In the genomic region with DNA sequence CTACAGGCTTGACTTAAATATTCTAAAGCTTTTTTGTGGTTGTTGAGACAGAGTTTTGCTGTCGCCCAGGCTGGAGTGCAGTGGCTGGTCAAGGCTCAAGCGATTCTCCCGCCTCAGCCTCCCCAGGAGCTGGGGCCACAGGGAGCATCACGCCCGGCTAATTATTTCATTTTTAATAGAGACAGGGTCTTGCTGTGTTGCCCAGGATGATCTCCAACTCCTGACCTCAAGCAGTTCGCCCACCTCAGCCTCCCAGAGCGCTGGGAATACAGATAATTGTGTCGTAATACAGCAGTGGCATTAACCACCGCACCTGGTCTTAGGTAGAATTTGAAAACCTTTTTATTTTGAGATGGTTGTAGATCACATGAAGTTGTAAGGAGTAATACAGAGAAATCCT, we compare ENCODE assay signal across 9 cellular contexts. TPM values are rescaled to one million over a fixed set of nuclear protein-coding genes. Genes with fewer than 3 reads are reported as not detected.
A peak's percentile ranks its signal among the peaks of the same experiment; 100 is the strongest.
DNase-seq lines count a peak whose midpoint lies in the region; ATAC-seq, FAIRE-seq and TF ChIP-seq lines count a peak whose summit lies in the region.
"Had no signal": no experiment of that assay in that cellular context is flagged by ENCODE, and none has a peak within 500 bp of the region (broad histone marks: within the 10 kb centered on the region; RNA-seq: fewer than 3 reads in every experiment).

No MANE protein-coding gene starts in this region.

- no peak for TF ChIP-seq RAD21 in A549 (conservative IDR thresholded peaks at IDR 0.05 in 1 of 2, IDR thresholded peaks at IDR 0.05 in 1 of 2)

- H3K27ac ChIP-seq in A549: peak overlapping the region; percentile 92 to 98
- H3K27ac ChIP-seq in HUES6 (ENCODE audit: low read depth, low read length): peak overlapping the region; percentile 67; the same call in 1 of the 2 replicates
- H3K27ac ChIP-seq in muscle layer of colon (ENCODE audit: low read depth, low read length): peak overlapping the region; percentile 64

- POLR2A ChIA-PET in A549 (lab: Yijun Ruan, JAX): no interaction called here

- DNase-seq in A549 (ENCODE audit: low read depth in 1 of 2, low spot score in 1 of 2) (no peak), bronchial epithelial cell (ENCODE audit: low read depth) (no peak), NCI-H524 treated with DMSO at 0.1 percent for 48 hours (lab: John Stamatoyannopoulos, UW) (no peak), middle frontal gyrus (ENCODE audit: extremely low spot score, low spot score) (no peak), Ammon's horn (ENCODE audit: low spot score) (no peak)
- DNase-seq: activated CD4-positive, alpha-beta T cell treated with anti-CD3 and anti-CD28 coated beads for 1 hour had no signal

- no peak for TF ChIP-seq EP300 in A549 (IDR thresholded peaks at IDR 0.05)

- peak overlapping the region; percentile 90 for H3K4me2 ChIP-seq in A549

- no peak for TF ChIP-seq POLR2A in A549 (IDR thresholded peaks at IDR 0.05; ENCODE audit: low read length)

- peak overlapping the region; percentile 89 for H3K4me3 ChIP-seq in A549
- peak overlapping the region; percentile 66 for H3K4me3 ChIP-seq in HUES6 (ENCODE audit: low read depth, low read length)
- H3K4me3 ChIP-seq in bronchial epithelial cell (ENCODE audit: low read depth, low read length): peak overlapping the region; percentile 82
- peak overlapping the region in 1 of 2 donors; percentile 78 for H3K4me3 ChIP-seq in muscle layer of colon (ENCODE audit: low read depth in 1 of 2, low read length in 2 of 2)

- H3K4me1 ChIP-seq in A549 (peaks cover 37% of the 10 kb centered on the region), HUES6 (ENCODE audit: control insufficient read depth, insufficient read depth, low read length) (peaks cover 40% of the 10 kb centered on the region), muscle layer of colon (ENCODE audit: insufficient read depth, low read length) (peaks cover 61% of the 10 kb centered on the region)

- no peaks in the 10 kb centered on the region for H3K9me3 ChIP-seq in A549
- H3K9me3 ChIP-seq in HUES6 (ENCODE audit: control insufficient read depth, insufficient read depth, low read depth, low read length): no peaks in the 10 kb centered on the region
- H3K9me3 ChIP-seq in muscle layer of colon (ENCODE audit: low read length): no peaks in the 10 kb centered on the region

- no peaks in the 10 kb centered on the region for H3K27me3 ChIP-seq in HUES6 (ENCODE audit: control insufficient read depth, insufficient read depth, low read length)
- H3K27me3 ChIP-seq in bronchial epithelial cell (ENCODE audit: control insufficient read depth, insufficient read depth, low read length): no peaks in the 10 kb centered on the region
- H3K27me3 ChIP-seq in muscle layer of colon (ENCODE audit: control insufficient read depth in 1 of 2, insufficient read depth in 2 of 2, low read length in 2 of 2): no peaks in the 10 kb centered on the region

- CTCF ChIA-PET in A549 (lab: Yijun Ruan, JAX): no interaction called here

- H3K36me3 ChIP-seq in HUES6 (ENCODE audit: control insufficient read depth, insufficient read depth, low read length) (peaks cover 20% of the 10 kb centered on the region), bronchial epithelial cell (ENCODE audit: control insufficient read depth, insufficient read depth, low read length) (peaks cover 12% of the 10 kb centered on the region), muscle layer of colon (ENCODE audit: insufficient read depth, low read length) (peaks cover 8% of the 10 kb centered on the region)

- no peak for TF ChIP-seq CTCF in A549 (IDR thresholded peaks at IDR 0.05)
- TF ChIP-seq CTCF in bronchial epithelial cell (IDR thresholded peaks at IDR 0.05; ENCODE audit: insufficient read depth, low read length, severe bottlenecking): no peak

- no peak for ATAC-seq in A549
- ATAC-seq in HG02885 (IDR thresholded peaks at IDR 0.05; ENCODE audit: poor library complexity, unreplicated experiment): no peak

- no peak for FAIRE-seq in A549 (lab: Jason Lieb, UNC)
- no peak for FAIRE-seq in bronchial epithelial cell (lab: Jason Lieb, UNC)

- H3K9ac ChIP-seq in HUES6 (ENCODE audit: low read length): peak overlapping the region; percentile 84
- peak overlapping the region; percentile 85 for H3K9ac ChIP-seq in muscle layer of colon (ENCODE audit: low read length)

- WGBS in A549 (ENCODE audit: missing lambda C conversion rate): 53% methylated on average over 9 of the region's 9 CpGs

TF ChIP-seq in A549, 52 proteins besides CTCF, POLR2A, EP300 and RAD21:
- TF ChIP-seq NFE2L2 (conservative IDR thresholded peaks at IDR 0.05; ENCODE audit: low read length) (no peak), ZFP36 (IDR thresholded peaks at IDR 0.05; ENCODE audit: borderline replicate concordance, partially characterized antibody) (no peak), JUN (IDR thresholded peaks at IDR 0.05) (no peak), RARB (CRISPR knock-in tag; IDR thresholded peaks at IDR 0.05) (no peak), SREBF2 (IDR thresholded peaks at IDR 0.05) (no peak), HOXB13 (CRISPR knock-in tag; IDR thresholded peaks at IDR 0.05; ENCODE audit: low read depth) (no peak), HOXA7 (CRISPR knock-in tag; IDR thresholded peaks at IDR 0.05) (no peak), ZNF302 (CRISPR knock-in tag; IDR thresholded peaks at IDR 0.05) (no peak)
- TF ChIP-seq, protein P1, sequence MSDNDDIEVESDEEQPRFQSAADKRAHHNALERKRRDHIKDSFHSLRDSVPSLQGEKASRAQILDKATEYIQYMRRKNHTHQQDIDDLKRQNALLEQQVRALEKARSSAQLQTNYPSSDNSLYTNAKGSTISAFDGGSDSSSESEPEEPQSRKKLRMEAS (IDR thresholded peaks at IDR 0.05): no peak
- TF ChIP-seq, protein P2, sequence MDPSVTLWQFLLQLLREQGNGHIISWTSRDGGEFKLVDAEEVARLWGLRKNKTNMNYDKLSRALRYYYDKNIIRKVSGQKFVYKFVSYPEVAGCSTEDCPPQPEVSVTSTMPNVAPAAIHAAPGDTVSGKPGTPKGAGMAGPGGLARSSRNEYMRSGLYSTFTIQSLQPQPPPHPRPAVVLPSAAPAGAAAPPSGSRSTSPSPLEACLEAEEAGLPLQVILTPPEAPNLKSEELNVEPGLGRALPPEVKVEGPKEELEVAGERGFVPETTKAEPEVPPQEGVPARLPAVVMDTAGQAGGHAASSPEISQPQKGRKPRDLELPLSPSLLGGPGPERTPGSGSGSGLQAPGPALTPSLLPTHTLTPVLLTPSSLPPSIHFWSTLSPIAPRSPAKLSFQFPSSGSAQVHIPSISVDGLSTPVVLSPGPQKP (IDR thresholded peaks at IDR 0.05; ENCODE audit: low read depth, low read length): no peak
- TF ChIP-seq, protein P3, sequence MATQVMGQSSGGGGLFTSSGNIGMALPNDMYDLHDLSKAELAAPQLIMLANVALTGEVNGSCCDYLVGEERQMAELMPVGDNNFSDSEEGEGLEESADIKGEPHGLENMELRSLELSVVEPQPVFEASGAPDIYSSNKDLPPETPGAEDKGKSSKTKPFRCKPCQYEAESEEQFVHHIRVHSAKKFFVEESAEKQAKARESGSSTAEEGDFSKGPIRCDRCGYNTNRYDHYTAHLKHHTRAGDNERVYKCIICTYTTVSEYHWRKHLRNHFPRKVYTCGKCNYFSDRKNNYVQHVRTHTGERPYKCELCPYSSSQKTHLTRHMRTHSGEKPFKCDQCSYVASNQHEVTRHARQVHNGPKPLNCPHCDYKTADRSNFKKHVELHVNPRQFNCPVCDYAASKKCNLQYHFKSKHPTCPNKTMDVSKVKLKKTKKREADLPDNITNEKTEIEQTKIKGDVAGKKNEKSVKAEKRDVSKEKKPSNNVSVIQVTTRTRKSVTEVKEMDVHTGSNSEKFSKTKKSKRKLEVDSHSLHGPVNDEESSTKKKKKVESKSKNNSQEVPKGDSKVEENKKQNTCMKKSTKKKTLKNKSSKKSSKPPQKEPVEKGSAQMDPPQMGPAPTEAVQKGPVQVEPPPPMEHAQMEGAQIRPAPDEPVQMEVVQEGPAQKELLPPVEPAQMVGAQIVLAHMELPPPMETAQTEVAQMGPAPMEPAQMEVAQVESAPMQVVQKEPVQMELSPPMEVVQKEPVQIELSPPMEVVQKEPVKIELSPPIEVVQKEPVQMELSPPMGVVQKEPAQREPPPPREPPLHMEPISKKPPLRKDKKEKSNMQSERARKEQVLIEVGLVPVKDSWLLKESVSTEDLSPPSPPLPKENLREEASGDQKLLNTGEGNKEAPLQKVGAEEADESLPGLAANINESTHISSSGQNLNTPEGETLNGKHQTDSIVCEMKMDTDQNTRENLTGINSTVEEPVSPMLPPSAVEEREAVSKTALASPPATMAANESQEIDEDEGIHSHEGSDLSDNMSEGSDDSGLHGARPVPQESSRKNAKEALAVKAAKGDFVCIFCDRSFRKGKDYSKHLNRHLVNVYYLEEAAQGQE (IDR thresholded peaks at IDR 0.05): no peak

RNA-seq across cellular contexts. Expression of a gene that starts 1.5 kb away (rescaled TPM):
- polyA plus RNA-seq in A549 (2011; rRNA removed): 8.4 and 9.5 TPM in 2 replicates
- 7.5 and 8.0 TPM in 2 replicates for polyA plus RNA-seq in A549 (2012; cell fraction: cytosol; rRNA removed)
- polyA plus RNA-seq in A549 (2012; cell fraction: nucleus; rRNA removed): 23.5 and 28.6 TPM in 2 replicates
- polyA plus RNA-seq in A549 (2017; fragmentation: RNase III; extraction: RNeasy Plus Mini Kit Qiagen cat#74134 plus additional on column Dnase treatment): 7.8 to 8.6 TPM (median 8.3 TPM) in 3 replicates
- 4.6 and 6.6 TPM in 2 replicates for polyA minus RNA-seq in A549 (2011; rRNA and poly(A)+ RNA removed)
- 14.2 and 16.3 TPM in 2 replicates for total RNA-seq in bronchial epithelial cell

RNA-seq across cellular contexts. Expression of a gene that starts 38.7 kb away (rescaled TPM):
- polyA plus RNA-seq in A549 (2011; rRNA removed) (11.0 and 11.4 TPM in 2 replicates), A549 (2017; fragmentation: RNase III; extraction: RNeasy Plus Mini Kit Qiagen cat#74134 plus additional on column Dnase treatment) (11.1 to 12.2 TPM (median 11.4 TPM) in 3 replicates)
- 10.6 and 12.6 TPM in 2 replicates for polyA plus RNA-seq in A549 (2012; cell fraction: cytosol; rRNA removed)
- polyA plus RNA-seq in A549 (2012; cell fraction: nucleus; rRNA removed): 7.4 and 7.8 TPM in 2 replicates
- 6.1 and 10.0 TPM in 2 replicates for polyA minus RNA-seq in A549 (2011; rRNA and poly(A)+ RNA removed)
- total RNA-seq in bronchial epithelial cell: 0.26 and 1.0 TPM in 2 replicates
